ENCODE assay signal across 8 cellular contexts in the genomic region with DNA sequence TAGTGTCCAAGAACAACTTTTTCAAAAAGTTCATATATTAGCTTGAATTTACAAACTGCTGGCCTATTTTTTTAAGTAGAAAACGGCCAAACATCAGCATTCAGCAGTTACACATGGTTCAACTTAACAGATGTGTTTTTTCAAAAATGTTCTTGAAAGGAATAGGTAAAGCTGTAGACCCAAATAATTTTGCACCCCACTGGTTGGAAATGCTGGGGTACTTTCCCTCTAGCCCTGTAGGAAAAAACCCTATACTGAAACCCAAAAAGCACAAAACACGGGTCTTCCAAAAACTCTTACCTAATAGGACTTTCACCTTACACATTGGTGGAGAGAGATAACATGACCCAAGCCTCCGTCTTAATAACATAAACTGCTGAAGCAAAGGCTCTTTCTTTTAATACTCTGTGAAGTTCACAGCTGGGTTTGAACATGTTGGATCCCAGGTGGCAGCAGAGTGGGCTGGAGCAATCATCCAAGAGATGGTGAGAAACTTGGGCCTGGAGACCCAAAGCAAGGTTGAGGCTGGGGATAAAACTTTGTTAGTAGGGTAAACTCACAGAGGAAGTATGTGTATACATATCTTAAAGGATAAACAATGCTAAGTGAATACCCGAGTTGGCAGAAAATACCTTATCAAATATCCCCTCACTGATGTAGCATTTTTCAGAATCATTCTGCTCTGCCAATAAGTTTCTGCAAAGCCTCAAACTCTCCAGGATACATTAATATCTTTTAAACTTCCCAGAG. TPM values are rescaled to one million over a fixed set of nuclear protein-coding genes. Genes with fewer than 3 reads are reported as not detected.
DNase-seq lines count a peak whose midpoint lies in the region; ATAC-seq and TF ChIP-seq lines count a peak whose summit lies in the region.

No MANE protein-coding gene starts in this region.

- DNase-seq in activated CD4-positive, alpha-beta T cell treated with anti-CD3 and anti-CD28 coated beads, Interleukin-2, amount 10 ng/mL, durations not matched to agents 24 days and 14 days: peak; percentile 61
- DNase-seq in activated CD4-positive, alpha-beta T cell treated with anti-CD3 and anti-CD28 coated beads, Interleukin-2, amount 50 U/mL, for 1 hour: no peak
- DNase-seq in WTC11 (ENCODE audit: low spot score) (no peak), suprapubic skin (ENCODE audit: low spot score in 2 of 2) (no peak), NCI-H446 treated with DMSO at 0.1 percent for 48 hours (lab: John Stamatoyannopoulos, UW) (no peak), NCI-H2029 (lab: John Stamatoyannopoulos, UW) (no peak)

- peak overlapping the region; percentile 86 for H3K27ac ChIP-seq in suprapubic skin

- CTCF ChIA-PET in WTC11 (lab: Charles Lee): interaction anchor here (1.0 to 1.5 kb wide), 5 partner anchors 14 to 152 kb away, joined by 4 to 5 read pairs (median 5); partner anchors contain the start of gene FAM149B1

- H3K27ac Mint-ChIP-seq in activated CD4-positive, alpha-beta T cell treated with anti-CD3 and anti-CD28 coated beads, Interleukin-2, amount 10 ng/mL, durations not matched to agents 24 days and 14 days: peak overlapping the region; percentile 97
- peak overlapping the region; percentile 100 for H3K27ac Mint-ChIP-seq in WTC11

- H3K4me3 Mint-ChIP-seq in activated CD4-positive, alpha-beta T cell treated with anti-CD3 and anti-CD28 coated beads, Interleukin-2, amount 10 ng/mL, durations not matched to agents 24 days and 14 days: peak overlapping the region; percentile 98
- peak overlapping the region; percentile 94 for H3K4me3 Mint-ChIP-seq in WTC11

- 39% methylated on average over 4 of the region's 4 CpGs for WGBS in suprapubic skin

- ATAC-seq in WTC11 (no peak), GM21737 (IDR thresholded peaks at IDR 0.05; ENCODE audit: unreplicated experiment) (no peak)

- POLR2A ChIA-PET in WTC11 (lab: Charles Lee): interaction anchor here (0.7 to 1.5 kb wide), 11 partner anchors 10 to 525 kb away, joined by 3 to 7 read pairs (median 3); partner anchors contain the start of genes ANXA7, CFAP70, ECD and FAM149B1

- H3K36me3 Mint-ChIP-seq in activated CD4-positive, alpha-beta T cell treated with anti-CD3 and anti-CD28 coated beads, Interleukin-2, amount 10 ng/mL, durations not matched to agents 24 days and 14 days (ENCODE audit: low read depth): peaks cover 85% of the 10 kb centered on the region
- H3K36me3 Mint-ChIP-seq in WTC11: peaks cover 65% of the 10 kb centered on the region

- no peaks in the 10 kb centered on the region for H3K9me3 Mint-ChIP-seq in activated CD4-positive, alpha-beta T cell treated with anti-CD3 and anti-CD28 coated beads, Interleukin-2, amount 10 ng/mL, durations not matched to agents 24 days and 14 days
- H3K9me3 Mint-ChIP-seq in WTC11: no peaks in the 10 kb centered on the region

- TF ChIP-seq CTCF in WTC11 (IDR thresholded peaks at IDR 0.05) (no peak), suprapubic skin (IDR thresholded peaks at IDR 0.05) (no peak)

- H3K27me3 Mint-ChIP-seq in activated CD4-positive, alpha-beta T cell treated with anti-CD3 and anti-CD28 coated beads, Interleukin-2, amount 10 ng/mL, durations not matched to agents 24 days and 14 days: no peaks in the 10 kb centered on the region
- H3K27me3 Mint-ChIP-seq in WTC11 (ENCODE audit: low read depth): no peaks in the 10 kb centered on the region

- peaks cover 56% of the 10 kb centered on the region for H3K4me1 Mint-ChIP-seq in activated CD4-positive, alpha-beta T cell treated with anti-CD3 and anti-CD28 coated beads, Interleukin-2, amount 10 ng/mL, durations not matched to agents 24 days and 14 days
- peaks cover 40% of the 10 kb centered on the region for H3K4me1 Mint-ChIP-seq in WTC11

- no peak for TF ChIP-seq POLR2A in suprapubic skin (IDR thresholded peaks at IDR 0.05)

- H3K27me3 ChIP-seq in suprapubic skin: no peaks in the 10 kb centered on the region

- TF ChIP-seq EP300 in suprapubic skin (IDR thresholded peaks at IDR 0.05): no peak

- H3K4me3 ChIP-seq in iPS-11a (ENCODE audit: low read depth, low read length) (peak overlapping the region; percentile 91), suprapubic skin (peak overlapping the region; percentile 73)

- H3K4me1 ChIP-seq in suprapubic skin: peaks cover 55% of the 10 kb centered on the region

- H3K36me3 ChIP-seq in suprapubic skin: peaks cover 33% of the 10 kb centered on the region

- intact Hi-C loops in activated CD4-positive, alpha-beta T cell treated with anti-CD3 and anti-CD28 coated beads, Interleukin-2, amount 10 ng/mL, durations not matched to agents 24 days and 14 days (cut with micrococcal nuclease): loop anchor here (1.0 to 10.0 kb wide), 5 partner anchors 115 to 623 kb away; partner anchors contain the start of gene MICU1

- H3K9me3 ChIP-seq in suprapubic skin: no peaks in the 10 kb centered on the region

TF ChIP-seq in WTC11, 78 proteins besides CTCF, POLR2A, EP300 and RAD21 (continues in another document):
- TF ChIP-seq NR3C1 (CRISPR knock-in tag; conservative IDR thresholded peaks at IDR 0.05; ENCODE audit: low read depth) (no peak), MLX (CRISPR knock-in tag; IDR thresholded peaks at IDR 0.05) (no peak), ZNF396 (CRISPR knock-in tag; IDR thresholded peaks at IDR 0.05; ENCODE audit: borderline replicate concordance) (no peak), HMGXB4 (CRISPR knock-in tag; IDR thresholded peaks at IDR 0.05) (no peak), NR2C2 (CRISPR knock-in tag; IDR thresholded peaks at IDR 0.05) (no peak), ZNF532 (CRISPR knock-in tag; IDR thresholded peaks at IDR 0.05; ENCODE audit: borderline replicate concordance) (no peak), ZNF138 (CRISPR knock-in tag; conservative IDR thresholded peaks at IDR 0.05) (no peak)

RNA-seq across cellular contexts. Expression of gene DNAJC9, which starts 0.6 kb away (rescaled TPM):
- 54.2 and 56.6 TPM in 2 replicates for total RNA-seq in activated CD4-positive, alpha-beta T cell treated with anti-CD3 and anti-CD28 coated beads, Interleukin-2, amount 10 ng/mL, durations not matched to agents 24 days and 14 days
- 30.3 to 32.4 TPM (median 30.8 TPM) in 3 replicates for total RNA-seq in WTC11 (2021)
- 10 to 100 TPM; 15.1 to 22.0 (median 19.6) TPM for total RNA-seq in suprapubic skin

RNA-seq across cellular contexts. Expression of gene MRPS16, which starts 4.8 kb away (rescaled TPM):
- 164 TPM in 2 replicates for total RNA-seq in activated CD4-positive, alpha-beta T cell treated with anti-CD3 and anti-CD28 coated beads, Interleukin-2, amount 10 ng/mL, durations not matched to agents 24 days and 14 days
- total RNA-seq in WTC11 (2021) (130 to 157 TPM (median 136 TPM) in 3 replicates), suprapubic skin (10 to 100 TPM; 30.3 to 50.3 (median 43.8) TPM)
